Comparison of ENCODE assay signal across 14 cellular contexts in genomic region chr22:37417737-37418348, GRCh38. TPM values are rescaled to one million over a fixed set of nuclear protein-coding genes. Genes with fewer than 3 reads are reported as not detected.
A peak's percentile ranks its signal among the peaks of the same experiment; 100 is the strongest.
DNase-seq lines count a peak whose midpoint lies in the region; ATAC-seq and TF ChIP-seq lines count a peak whose summit lies in the region.
"Had no signal": no experiment of that assay in that cellular context is flagged by ENCODE, and none has a peak within 500 bp of the region (broad histone marks: within the 10 kb centered on the region; RNA-seq: fewer than 3 reads in every experiment).

No MANE protein-coding gene starts in this region.

- H3K9ac ChIP-seq in IMR-90 (ENCODE audit: low read depth, low read length) (no peak overlapping the region), neural progenitor cell (no peak overlapping the region)

- H3K9me3 ChIP-seq in IMR-90 (ENCODE audit: control insufficient read depth, insufficient read depth, low read length) (no peaks in the 10 kb centered on the region), T-helper 17 cell (ENCODE audit: control insufficient read depth, low read length, poor library complexity, severe bottlenecking) (no peaks in the 10 kb centered on the region), neural progenitor cell (ENCODE audit: low read depth) (no peaks in the 10 kb centered on the region)

- H3K79me2 ChIP-seq in neural progenitor cell (ENCODE audit: low read depth) = no peaks in the 10 kb centered on the region

- ATAC-seq in IMR-90 (ENCODE audit: low read depth) (no peak), T-helper 17 cell (no peak), GM21529 (IDR thresholded peaks at IDR 0.05; ENCODE audit: unreplicated experiment) (no peak), GM19395 (IDR thresholded peaks at IDR 0.05; ENCODE audit: unreplicated experiment) (no peak)
- ATAC-seq in activated CD8-positive, alpha-beta memory T cell treated with anti-CD3 and anti-CD28 coated beads, Interleukin-2, amount 10 ng/mL, durations not matched to agents 7 days and 5 days = no peak

- no peak overlapping the region for H4K91ac ChIP-seq in IMR-90 (ENCODE audit: insufficient read depth, low read depth, low read length)

- H2BK5ac ChIP-seq in IMR-90 (ENCODE audit: low read depth, low read length, poor library complexity, severe bottlenecking) = no peak overlapping the region

- no peaks in the 10 kb centered on the region for H3K9me1 ChIP-seq in IMR-90 (ENCODE audit: insufficient read depth, low read length)

- H3K4me1 ChIP-seq in IMR-90 (ENCODE audit: control insufficient read depth, insufficient read depth, low read length) (peaks cover 7% of the 10 kb centered on the region), neural progenitor cell (peaks cover 16% of the 10 kb centered on the region)

- H2AFZ ChIP-seq in IMR-90 (replicated peaks; ENCODE audit: low read length, poor library complexity) = no peak overlapping the region
- H2AFZ ChIP-seq in neural progenitor cell (replicated peaks) = no peak overlapping the region

- H3K4me3 ChIP-seq in IMR-90 (ENCODE audit: insufficient read depth, low read depth, low read length) = no peak overlapping the region
- H3K4me3 ChIP-seq in neural progenitor cell = no peak overlapping the region

- H2BK120ac ChIP-seq in IMR-90 (ENCODE audit: low read depth, low read length) = no peak overlapping the region

- H3K23ac ChIP-seq in IMR-90 (ENCODE audit: low read depth, low read length) = no peak overlapping the region

- H3K27me3 ChIP-seq in IMR-90 (ENCODE audit: control insufficient read depth, insufficient read depth, low read length) = peaks cover 2% of the 10 kb centered on the region; the same call in 1 of the 2 replicates
- peaks cover 36% of the 10 kb centered on the region for H3K27me3 ChIP-seq in neural progenitor cell

- peaks cover 40% of the 10 kb centered on the region for H3F3A ChIP-seq in neural progenitor cell (ENCODE audit: low read depth)

- H3K79me1 ChIP-seq in IMR-90 (ENCODE audit: low read depth in 1 of 2, low read length in 2 of 2) = peaks cover 0 to 16% of the 10 kb centered on the region in 2 experiments; a peak in 2 of 4 replicates

- BruUV-seq in IMR-90 (replicated peaks; lab: Mats Ljungman, UMichigan) = no TSS peak

- no peak overlapping the region for H2BK20ac ChIP-seq in IMR-90 (ENCODE audit: low read depth, low read length)

- no peak overlapping the region for H3K4ac ChIP-seq in IMR-90 (ENCODE audit: low read depth, low read length)

- dilution Hi-C loops in IMR-90 (cut with HindIII; ENCODE audit: low sequenced_read_pairs, unreplicated experiment) = no loop called here

- intact Hi-C loops in IMR-90 (cut with micrococcal nuclease) = no loop called here

- in situ Hi-C loops in IMR-90 (cut with MboI; ENCODE audit: low sequenced_read_pairs) = no loop called here

- no peak overlapping the region for H2AK5ac ChIP-seq in IMR-90 (ENCODE audit: low read depth, low read length)

- H3K4me1 Mint-ChIP-seq in T-helper 17 cell (peaks cover 33% of the 10 kb centered on the region), glutamatergic neuron (ENCODE audit: low read depth, unreplicated experiment) (peaks cover 45% of the 10 kb centered on the region), neural progenitor cell (peaks cover 45% of the 10 kb centered on the region)
- H3K4me1 Mint-ChIP-seq in activated CD8-positive, alpha-beta memory T cell treated with anti-CD3 and anti-CD28 coated beads, Interleukin-2, amount 10 ng/mL, durations not matched to agents 7 days and 5 days = peaks cover 28% of the 10 kb centered on the region

- no peak overlapping the region for H3K56ac ChIP-seq in IMR-90 (ENCODE audit: extremely low read depth, insufficient read depth, low read length)

- H4K5ac ChIP-seq in IMR-90 (ENCODE audit: low read depth, low read length) = no peak overlapping the region

- H2AK9ac ChIP-seq in IMR-90 (replicated peaks; ENCODE audit: low read depth, low read length, poor library complexity) = no peak overlapping the region

- peaks cover 82% of the 10 kb centered on the region for H3K27me3 Mint-ChIP-seq in T-helper 17 cell
- H3K27me3 Mint-ChIP-seq in glutamatergic neuron (ENCODE audit: unreplicated experiment) = peaks cover 17% of the 10 kb centered on the region
- peaks cover 51% of the 10 kb centered on the region for H3K27me3 Mint-ChIP-seq in neural progenitor cell (ENCODE audit: insufficient read depth, low read depth)
- peaks cover 69% of the 10 kb centered on the region for H3K27me3 Mint-ChIP-seq in activated CD8-positive, alpha-beta memory T cell treated with anti-CD3 and anti-CD28 coated beads, Interleukin-2, amount 10 ng/mL, durations not matched to agents 7 days and 5 days

- no peaks in the 10 kb centered on the region for H3K36me3 ChIP-seq in IMR-90 (ENCODE audit: control insufficient read depth, insufficient read depth, low read length)
- H3K36me3 ChIP-seq in neural progenitor cell = no peaks in the 10 kb centered on the region

- H3K4me3 Mint-ChIP-seq in T-helper 17 cell = peak overlapping the region; percentile 66
- peak overlapping the region; percentile 37 for H3K4me3 Mint-ChIP-seq in glutamatergic neuron (ENCODE audit: unreplicated experiment)
- peak overlapping the region; percentile 33 for H3K4me3 Mint-ChIP-seq in neural progenitor cell
- no peak overlapping the region for H3K4me3 Mint-ChIP-seq in activated CD8-positive, alpha-beta memory T cell treated with anti-CD3 and anti-CD28 coated beads, Interleukin-2, amount 10 ng/mL, durations not matched to agents 7 days and 5 days

- CTCF ChIA-PET in IMR-90 (lab: Yijun Ruan, JAX) = no interaction called here
- CTCF ChIA-PET in activated CD8-positive, alpha-beta memory T cell treated with anti-CD3 and anti-CD28 coated beads, Interleukin-2, amount 10 ng/mL, durations not matched to agents 7 days and 5 days (lab: Charles Lee) = interaction anchor here (2.3 kb wide), 1 partner anchor 11 kb away, joined by 6 read pairs; no protein-coding TSS in a partner anchor

- DNase-seq in IMR-90 (peak; percentile 8), T-helper 17 cell (no peak), glutamatergic neuron (no peak), neural progenitor cell (ENCODE audit: low spot score) (no peak)
- DNase-seq in activated CD8-positive, alpha-beta memory T cell treated with anti-CD3 and anti-CD28 coated beads, Interleukin-2, amount 10 ng/mL, durations not matched to agents 7 days and 5 days = no peak
- DNase-seq: Calu3; CD4-positive, alpha-beta memory T cell; HCEC 1CT; NCI-H1436 treated with DMSO at 0.1 percent for 48 hours; NCI-H2227 treated with DMSO at 0.1 percent for 48 hours; SIG-M5 had no signal

- H3K14ac ChIP-seq in IMR-90 (replicated peaks; ENCODE audit: low read depth, low read length) = no peak overlapping the region

- TF ChIP-seq POLR2A in IMR-90 (IDR thresholded peaks at IDR 0.05; ENCODE audit: low read depth, low read length) = no peak

- H3K4me2 ChIP-seq in IMR-90 (ENCODE audit: low read depth, low read length) = no peak overlapping the region
- no peak overlapping the region for H3K4me2 ChIP-seq in neural progenitor cell

- H3K36me3 Mint-ChIP-seq in T-helper 17 cell (ENCODE audit: low read depth) (peaks cover 9% of the 10 kb centered on the region), glutamatergic neuron (ENCODE audit: unreplicated experiment) (no peaks in the 10 kb centered on the region), neural progenitor cell (no peaks in the 10 kb centered on the region)
- no peaks in the 10 kb centered on the region for H3K36me3 Mint-ChIP-seq in activated CD8-positive, alpha-beta memory T cell treated with anti-CD3 and anti-CD28 coated beads, Interleukin-2, amount 10 ng/mL, durations not matched to agents 7 days and 5 days
- H3K36me3 Mint-ChIP-seq: CD4-positive, alpha-beta memory T cell had no signal

- H4K20me1 ChIP-seq in IMR-90 (ENCODE audit: insufficient read depth, low read length) (peaks cover 40% of the 10 kb centered on the region), neural progenitor cell (ENCODE audit: low read depth) (peaks cover 3% of the 10 kb centered on the region)

- no peak for TF ChIP-seq RAD21 in IMR-90 (IDR thresholded peaks at IDR 0.05; ENCODE audit: low read length)

- H3K9me3 Mint-ChIP-seq in glutamatergic neuron (ENCODE audit: unreplicated experiment) (peaks cover 5% of the 10 kb centered on the region), neural progenitor cell (no peaks in the 10 kb centered on the region)
- H3K9me3 Mint-ChIP-seq in activated CD8-positive, alpha-beta memory T cell treated with anti-CD3 and anti-CD28 coated beads, Interleukin-2, amount 10 ng/mL, durations not matched to agents 7 days and 5 days (ENCODE audit: low read depth) = no peaks in the 10 kb centered on the region

- no peak overlapping the region for H4K8ac ChIP-seq in IMR-90 (ENCODE audit: low read depth in 2 of 2, low read length in 2 of 2)

- POLR2A ChIA-PET in IMR-90 (lab: Charles Lee; ENCODE audit: unreplicated experiment) = no interaction called here

- TF ChIP-seq CTCF in IMR-90 (conservative IDR thresholded peaks at IDR 0.05; ENCODE audit: low read depth, low read length) (no peak), glutamatergic neuron (IDR thresholded peaks at IDR 0.05; ENCODE audit: partially characterized antibody, unreplicated experiment) (no peak), neural progenitor cell (IDR thresholded peaks at IDR 0.05) (no peak)

- H3K27ac Mint-ChIP-seq in T-helper 17 cell = no peak overlapping the region
- H3K27ac Mint-ChIP-seq in glutamatergic neuron (ENCODE audit: unreplicated experiment) = peak overlapping the region; percentile 68
- H3K27ac Mint-ChIP-seq in neural progenitor cell = no peak overlapping the region
- H3K27ac Mint-ChIP-seq in activated CD8-positive, alpha-beta memory T cell treated with anti-CD3 and anti-CD28 coated beads, Interleukin-2, amount 10 ng/mL, durations not matched to agents 7 days and 5 days = no peak overlapping the region
- H3K27ac Mint-ChIP-seq: B cell had no signal

- no peak overlapping the region for H3K18ac ChIP-seq in IMR-90 (ENCODE audit: low read depth, low read length)

- H2BK15ac ChIP-seq in IMR-90 (ENCODE audit: low read depth, low read length) = no peak overlapping the region

- 72% methylated on average over 3 of the region's 6 CpGs; no CpG with 5 or more reads in 1 of the 2 experiments for WGBS in IMR-90 (ENCODE audit: extremely low coverage in 2 of 2, insufficient read length in 1 of 2), 2 experiments

- H3K27ac ChIP-seq in IMR-90 (ENCODE audit: insufficient read depth, low read length) = no peak overlapping the region
- no peak overlapping the region for H3K27ac ChIP-seq in neural progenitor cell

TF ChIP-seq in IMR-90, 13 proteins besides CTCF, POLR2A, EP300 and RAD21 (continues in another document):
- TF ChIP-seq NFE2L2 (IDR thresholded peaks at IDR 0.05; ENCODE audit: low read depth, low read length) = no peak
- no peak for TF ChIP-seq FOS (IDR thresholded peaks at IDR 0.05; ENCODE audit: low read depth, low read length)
- no peak for TF ChIP-seq MAFK (IDR thresholded peaks at IDR 0.05; ENCODE audit: low read depth, low read length)

RNA-seq across cellular contexts. Expression of gene ELFN2, which starts 9.4 kb away (rescaled TPM):
- total RNA-seq in IMR-90 (2012; rRNA removed) (0.72 and 0.83 TPM in 2 replicates), T-helper 17 cell (under 1 TPM; 0.10 to 0.12 TPM), glutamatergic neuron (ENCODE audit: unreplicated experiment) (7.3 TPM), neural progenitor cell (ENCODE audit: low replicate concordance) (0.82 and 1.1 TPM in 2 replicates)
- polyA plus RNA-seq in IMR-90 (2012; rRNA removed) = 5.0 and 6.3 TPM in 2 replicates
- 2.2 and 4.8 TPM in 2 replicates for polyA plus RNA-seq in IMR-90 (2012; cell fraction: cytosol; rRNA removed)
- polyA plus RNA-seq in IMR-90 (2012; cell fraction: nucleus; rRNA removed; ENCODE audit: low replicate concordance) = 13.5 and 26.9 TPM in 2 replicates
- total RNA-seq in activated CD8-positive, alpha-beta memory T cell treated with anti-CD3 and anti-CD28 coated beads, Interleukin-2, amount 10 ng/mL, durations not matched to agents 7 days and 5 days = under 1 TPM; 0.07 to 0.50 TPM
- polyA plus RNA-seq: CD4-positive, alpha-beta memory T cell had no signal
